Comparison of ENCODE assay signal across 8 cellular contexts in the genomic region with DNA sequence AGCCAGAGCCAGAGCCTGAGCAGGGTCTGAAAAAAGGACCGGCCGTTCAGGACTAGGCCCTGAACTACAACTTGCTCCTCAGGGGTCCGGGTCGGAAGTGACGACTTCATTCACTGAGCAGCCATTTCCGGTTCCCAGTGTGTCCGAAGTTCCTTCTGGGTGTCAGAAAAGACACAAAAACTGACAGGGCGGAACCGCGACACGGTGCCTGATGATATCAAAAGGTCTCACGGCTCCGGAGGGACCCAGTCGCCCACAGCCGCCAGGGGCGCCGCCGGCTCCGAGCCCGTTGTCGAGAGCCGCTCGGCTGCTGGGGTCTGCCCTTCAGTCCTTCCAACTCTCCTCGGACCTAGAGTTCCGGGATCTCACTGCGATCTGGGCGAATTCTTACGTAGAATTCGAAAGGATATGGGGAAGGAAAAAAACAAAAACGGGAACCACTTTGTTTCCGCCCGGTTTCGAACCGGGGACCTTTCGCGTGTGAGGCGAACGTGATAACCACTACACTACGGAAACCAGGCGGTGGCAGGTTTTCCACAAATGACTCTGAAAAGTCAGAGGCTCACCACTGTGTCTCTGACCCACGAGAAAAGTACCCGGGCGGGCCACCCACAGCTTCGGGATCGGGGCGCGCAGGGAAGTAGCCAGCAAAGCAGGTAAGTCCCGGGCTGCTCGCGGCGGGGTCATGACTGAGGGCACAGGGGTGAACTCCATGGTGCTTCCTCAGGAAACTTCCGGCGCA. TPM values are rescaled to one million over a fixed set of nuclear protein-coding genes. Genes with fewer than 3 reads are reported as not detected.
DNase-seq lines count a peak whose midpoint lies in the region; ATAC-seq lines count a peak whose summit lies in the region.

No MANE protein-coding gene starts in this region.

- peaks cover 40% of the 10 kb centered on the region for H3K4me1 Mint-ChIP-seq in activated CD4-positive, alpha-beta T cell treated with anti-CD3 and anti-CD28 coated beads, Interleukin-2, amount 10 ng/mL, durations not matched to agents 7 days and 5 days

- DNase-seq in C1 segment of cervical spinal cord (lab: John Stamatoyannopoulos, UW) (peak; percentile 49 to 92 (median 88)), NCI-H526 treated with DMSO at 0.1 percent for 48 hours (lab: John Stamatoyannopoulos, UW) (peak; percentile 97), cortex of kidney (lab: John Stamatoyannopoulos, UW) (peak; percentile 42), left lobe of liver (ENCODE audit: low spot score) (peak; percentile 96)
- DNase-seq in activated CD4-positive, alpha-beta T cell treated with anti-CD3 and anti-CD28 coated beads, Interleukin-2, amount 10 ng/mL, durations not matched to agents 7 days and 5 days = peak; percentile 92
- peak; percentile 93 to 94 for DNase-seq in stimulated activated CD4-positive, alpha-beta T cell treated with anti-CD3 and anti-CD28 coated beads, Interleukin-2, amount 100 ng/mL, for 24 hours

- POLR2A ChIA-PET in activated CD4-positive, alpha-beta T cell treated with anti-CD3 and anti-CD28 coated beads, Interleukin-2, amount 10 ng/mL, durations not matched to agents 7 days and 5 days (lab: Charles Lee) = no interaction called here

- peaks cover 14% of the 10 kb centered on the region for H3K36me3 Mint-ChIP-seq in activated CD4-positive, alpha-beta T cell treated with anti-CD3 and anti-CD28 coated beads, Interleukin-2, amount 10 ng/mL, durations not matched to agents 7 days and 5 days (ENCODE audit: low read depth)

- CTCF ChIA-PET in activated CD4-positive, alpha-beta T cell treated with anti-CD3 and anti-CD28 coated beads, Interleukin-2, amount 10 ng/mL, durations not matched to agents 7 days and 5 days (lab: Charles Lee) = interaction anchor here (0.7 to 3.8 kb wide), 10 partner anchors 8 to 233 kb away, joined by 3 to 20 read pairs (median 5); partner anchors contain the start of gene PPOX

- peak overlapping the region; percentile 99 for H3K27ac Mint-ChIP-seq in activated CD4-positive, alpha-beta T cell treated with anti-CD3 and anti-CD28 coated beads, Interleukin-2, amount 10 ng/mL, durations not matched to agents 7 days and 5 days

- peaks cover 13% of the 10 kb centered on the region for H3K27me3 Mint-ChIP-seq in activated CD4-positive, alpha-beta T cell treated with anti-CD3 and anti-CD28 coated beads, Interleukin-2, amount 10 ng/mL, durations not matched to agents 7 days and 5 days

- H3K9me3 Mint-ChIP-seq in activated CD4-positive, alpha-beta T cell treated with anti-CD3 and anti-CD28 coated beads, Interleukin-2, amount 10 ng/mL, durations not matched to agents 7 days and 5 days = peaks cover 5% of the 10 kb centered on the region

- H3K4me3 Mint-ChIP-seq in activated CD4-positive, alpha-beta T cell treated with anti-CD3 and anti-CD28 coated beads, Interleukin-2, amount 10 ng/mL, durations not matched to agents 7 days and 5 days = peak overlapping the region; percentile 97

- ATAC-seq in GM19324 (IDR thresholded peaks at IDR 0.05; ENCODE audit: low FRiP score, unreplicated experiment) (peak; percentile 88), HG03460 (IDR thresholded peaks at IDR 0.05; ENCODE audit: unreplicated experiment) (peak; percentile 70), left lobe of liver (peak; percentile 84)

RNA-seq across cellular contexts. Expression of gene CFAP126, which starts 31.8 kb away (rescaled TPM):
- total RNA-seq in activated CD4-positive, alpha-beta T cell treated with anti-CD3 and anti-CD28 coated beads, Interleukin-2, amount 10 ng/mL, durations not matched to agents 7 days and 5 days = not detected
- total RNA-seq in left lobe of liver = not detected

Comparison
In these comparisons a context has a peak if more than half of its experiments do, and no peak if none do; other contexts are left out.
1. Peak in every context shown above with its lines: DNase-seq and ATAC-seq.
2. DNase-seq: peak in every context shown above with its lines; median percentile 97 in NCI-H526 treated with DMSO at 0.1 percent for 48 hours; 96 in left lobe of liver; 94 in stimulated activated CD4-positive, alpha-beta T cell treated with anti-CD3 and anti-CD28 coated beads, Interleukin-2, amount 100 ng/mL, for 24 hours; 92 in activated CD4-positive, alpha-beta T cell treated with anti-CD3 and anti-CD28 coated beads, Interleukin-2, amount 10 ng/mL, durations not matched to agents 7 days and 5 days; 88 in C1 segment of cervical spinal cord; 42 in cortex of kidney.